1 cellular context compared by ENCODE assay signal in the genomic region with DNA sequence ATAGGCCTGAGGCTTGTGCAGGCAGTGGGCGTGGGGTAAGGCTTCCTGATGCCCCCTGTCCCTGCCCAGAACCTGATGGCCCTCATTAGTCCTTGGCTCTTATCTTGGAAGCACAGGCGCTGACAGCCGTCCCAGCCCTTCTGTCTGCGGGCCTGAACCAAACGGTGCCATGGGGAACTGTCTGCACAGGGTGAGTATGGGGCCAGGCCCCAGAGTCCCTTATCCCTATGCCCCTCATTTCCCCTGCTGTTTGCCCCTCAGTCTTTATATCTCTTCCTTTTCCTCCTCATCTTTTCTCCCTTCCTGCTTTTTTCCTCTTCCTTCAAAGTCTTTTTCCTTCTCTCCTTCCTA.
TF ChIP-seq lines count a peak whose summit lies in the region.

ACKR1 (plus strand) TSS at position 85 of the 351 bp plus-strand sequence; CDS start at position 170, 85 bp downstream.

TF ChIP-seq in GM23338, 12 proteins besides CTCF, POLR2A, EP300 and RAD21 (continued from another document):
- no peak for TF ChIP-seq ZNF462 (CRISPR knock-in tag; IDR thresholded peaks at IDR 0.05)
- TF ChIP-seq JUNB (IDR thresholded peaks at IDR 0.05; ENCODE audit: unreplicated experiment): no peak
- no peak for TF ChIP-seq ZNF331 (CRISPR knock-in tag; IDR thresholded peaks at IDR 0.05; ENCODE audit: low read depth)
- no peak for TF ChIP-seq EZH2 (IDR thresholded peaks at IDR 0.05; ENCODE audit: low read depth, unreplicated experiment)
- no peak for TF ChIP-seq NANOG (IDR thresholded peaks at IDR 0.05; ENCODE audit: borderline replicate concordance)
- TF ChIP-seq EZH2phosphoT487 (IDR thresholded peaks at IDR 0.05; ENCODE audit: unreplicated experiment): no peak
- no peak for TF ChIP-seq STAT1 (IDR thresholded peaks at IDR 0.05; ENCODE audit: unreplicated experiment)
- TF ChIP-seq POLR2AphosphoS5 (IDR thresholded peaks at IDR 0.05; ENCODE audit: low read depth): no peak
- TF ChIP-seq CREB1 (CRISPR knock-in tag; IDR thresholded peaks at IDR 0.05; ENCODE audit: low read depth): no peak
- no peak for TF ChIP-seq ETS1 (IDR thresholded peaks at IDR 0.05)
